ENCODE assay signal across 11 cellular contexts in genomic region chr12:21509768-21510167, GRCh38. TPM values are rescaled to one million over a fixed set of nuclear protein-coding genes. Genes with fewer than 3 reads are reported as not detected.
DNase-seq lines count a peak whose midpoint lies in the region; ATAC-seq and TF ChIP-seq lines count a peak whose summit lies in the region.
"Had no signal": no experiment of that assay in that cellular context is flagged by ENCODE, and none has a peak within 500 bp of the region (broad histone marks: within the 10 kb centered on the region; RNA-seq: fewer than 3 reads in every experiment).

No MANE protein-coding gene starts in this region.

- H3K4me1 Mint-ChIP-seq in activated naive CD8-positive, alpha-beta T cell (ENCODE audit: low read depth): peaks cover 37% of the 10 kb centered on the region

- H3K27ac ChIP-seq in ovary: no peak overlapping the region
- H3K27ac ChIP-seq in testis: no peak overlapping the region

- DNase-seq in GDM1 (lab: John Stamatoyannopoulos, UW): no peak
- DNase-seq in NCI-H524 treated with DMSO at 0.1 percent for 48 hours (lab: John Stamatoyannopoulos, UW): no peak
- DNase-seq in ovary: no peak
- no peak for DNase-seq in testis
- DNase-seq: DND-41; effector CD4-positive, alpha-beta T cell had no signal

- TF ChIP-seq EP300 in ovary (IDR thresholded peaks at IDR 0.05): no peak

- H3K9me3 ChIP-seq in ovary: no peaks in the 10 kb centered on the region
- H3K9me3 ChIP-seq in testis: no peaks in the 10 kb centered on the region

- TF ChIP-seq CTCF in ovary (IDR thresholded peaks at IDR 0.05): no peak
- TF ChIP-seq CTCF in testis (IDR thresholded peaks at IDR 0.05): no peak

- H3K27me3 ChIP-seq in ovary (no peaks in the 10 kb centered on the region), testis (no peaks in the 10 kb centered on the region)

- TF ChIP-seq POLR2A in ovary (IDR thresholded peaks at IDR 0.05) (no peak), testis (IDR thresholded peaks at IDR 0.05) (no peak)

- H3K4me3 Mint-ChIP-seq in activated naive CD8-positive, alpha-beta T cell: peak overlapping the region; percentile 30

- peaks cover 7% of the 10 kb centered on the region for H3K36me3 Mint-ChIP-seq in activated naive CD8-positive, alpha-beta T cell

- H3K4me1 ChIP-seq in ovary (ENCODE audit: insufficient read depth): no peaks in the 10 kb centered on the region
- no peaks in the 10 kb centered on the region for H3K4me1 ChIP-seq in testis

- H3K36me3 ChIP-seq in ovary (no peaks in the 10 kb centered on the region), testis (ENCODE audit: low read depth, missing control alignments) (no peaks in the 10 kb centered on the region)

- peak overlapping the region; percentile 64 for H3K27ac Mint-ChIP-seq in activated naive CD8-positive, alpha-beta T cell

- H3K27me3 Mint-ChIP-seq in activated naive CD8-positive, alpha-beta T cell: no peaks in the 10 kb centered on the region

- WGBS in ovary, 3 donors: 46 to 49% (median 48%) methylated on average over 2 of the region's 2 CpGs
- 39 to 46% methylated on average over 2 of the region's 2 CpGs for WGBS in testis, 2 donors

- no peaks in the 10 kb centered on the region for H3K9me3 Mint-ChIP-seq in activated naive CD8-positive, alpha-beta T cell (ENCODE audit: low read depth)

- H3K4me3 ChIP-seq in ovary (no peak overlapping the region), testis (no peak overlapping the region)

- intact Hi-C loops in ovary (cut with DNase I): no loop called here
- intact Hi-C loops in testis (cut with DNase I; ENCODE audit: low total_unique reads): no loop called here

- ATAC-seq in GM18511 (IDR thresholded peaks at IDR 0.05; ENCODE audit: unreplicated experiment): peak; percentile 95
- ATAC-seq in GM21367 (IDR thresholded peaks at IDR 0.05; ENCODE audit: unreplicated experiment): peak; percentile 91
- peak; percentile 93 for ATAC-seq in HG03135 (IDR thresholded peaks at IDR 0.05; ENCODE audit: unreplicated experiment)
- ATAC-seq: sciatic nerve had no signal

RNA-seq across cellular contexts. Expression of gene GOLT1B, which starts 8.2 kb away (rescaled TPM):
- total RNA-seq in ovary (10 to 100 TPM; 13.6 to 23.3 (median 18.3) TPM), testis (10 to 100 TPM; 13.7 to 13.9 TPM)
- polyA plus RNA-seq in ovary (10 to 100 TPM; 19.9 to 29.6 TPM), testis (ENCODE audit: insufficient read depth, low read depth, low replicate concordance) (24.6 TPM)

RNA-seq across cellular contexts. Expression of gene RECQL, which starts 8.3 kb away (rescaled TPM):
- total RNA-seq in ovary (10 to 100 TPM; 12.3 to 28.0 (median 17.3) TPM), testis (10 to 100 TPM; 15.2 to 21.6 TPM)
- polyA plus RNA-seq in ovary (10 to 100 TPM; 14.9 to 18.2 TPM), testis (ENCODE audit: insufficient read depth, low read depth, low replicate concordance) (9.8 TPM)

RNA-seq across cellular contexts. Expression of gene SPX, which starts 16.3 kb away (rescaled TPM):
- total RNA-seq in ovary: 1 to 10 TPM in 1 of 7 donors, under 1 TPM in 3, not detected in 3; 0.22 to 1.1 (median 0.39) TPM
- polyA plus RNA-seq in ovary: under 1 TPM; 0.16 to 0.17 TPM
- 1 to 10 TPM in 1 of 2 donors, under 1 TPM in 1; 0.93 to 2.1 TPM for total RNA-seq in testis
- 1.5 TPM for polyA plus RNA-seq in testis (ENCODE audit: insufficient read depth, low read depth, low replicate concordance)
